Comparison of ENCODE assay signal across 14 cellular contexts in genomic region chr10:26503911-26504310, GRCh38.
DNase-seq lines count a peak whose midpoint lies in the region; ATAC-seq and TF ChIP-seq lines count a peak whose summit lies in the region.
"Had no signal": no experiment of that assay in that cellular context is flagged by ENCODE, and none has a peak within 500 bp of the region (broad histone marks: within the 10 kb centered on the region; RNA-seq: fewer than 3 reads in every experiment).

No MANE protein-coding gene starts in this region.

- H3K9me2 ChIP-seq in MM.1S (replicated peaks; ENCODE audit: insufficient read depth, low read length), result no peaks in the 10 kb centered on the region

- H3F3A ChIP-seq in MM.1S (ENCODE audit: insufficient read depth, low read length), result no peaks in the 10 kb centered on the region

- H3K36me3 Mint-ChIP-seq in activated T-cell treated with anti-CD3 and anti-CD28 coated beads, Interleukin-2, amount 50 U/mL, for 72 hours (ENCODE audit: insufficient read depth in 2 of 2), result peaks cover 9 to 33% of the 10 kb centered on the region in 2 donors
- H3K36me3 Mint-ChIP-seq in activated T-cell treated with anti-CD3 and anti-CD28 coated beads, Interleukin-2, amount 50 U/mL, for 4 hours (ENCODE audit: insufficient read depth), result peaks cover 56% of the 10 kb centered on the region
- no peaks in the 10 kb centered on the region for H3K36me3 Mint-ChIP-seq in glutamatergic neuron (ENCODE audit: unreplicated experiment)
- H3K36me3 Mint-ChIP-seq: type B pancreatic cell had no signal

- no peak overlapping the region for H4K8ac ChIP-seq in trophoblast cell (ENCODE audit: low read depth, low read length)

- no peak overlapping the region for H2BK12ac ChIP-seq in trophoblast cell (ENCODE audit: low read length)

- H3K18ac ChIP-seq in trophoblast cell (ENCODE audit: low read length), result no peak overlapping the region

- H3K4me1 ChIP-seq in MM.1S (ENCODE audit: low read length) (no peaks in the 10 kb centered on the region), trophoblast cell (ENCODE audit: control insufficient read depth in 1 of 2, insufficient read depth in 2 of 2, low read length in 2 of 2) (peaks cover 8 to 15% of the 10 kb centered on the region in 2 experiments)
- H3K4me1 ChIP-seq: ascending aorta had no signal

- H3K4me3 ChIP-seq in MM.1S (ENCODE audit: low read length) (no peak overlapping the region), trophoblast cell (ENCODE audit: low read depth, low read length) (no peak overlapping the region)
- H3K4me3 ChIP-seq: ascending aorta had no signal

- no peak overlapping the region for H3K27ac Mint-ChIP-seq in activated T-cell treated with anti-CD3 and anti-CD28 coated beads, Interleukin-2, amount 50 U/mL, for 72 hours
- no peak overlapping the region for H3K27ac Mint-ChIP-seq in glutamatergic neuron (ENCODE audit: unreplicated experiment)
- no peak overlapping the region for H3K27ac Mint-ChIP-seq in stimulated activated naive CD8-positive, alpha-beta T cell treated with anti-CD3 and anti-CD28 coated beads, Interleukin-15, amount 100 ng/mL, for 72 hours
- H3K27ac Mint-ChIP-seq: type B pancreatic cell had no signal

- H3K79me2 ChIP-seq in MM.1S (ENCODE audit: low read length) (no peaks in the 10 kb centered on the region), trophoblast cell (ENCODE audit: control insufficient read depth, insufficient read depth, low read length, poor library complexity) (no peaks in the 10 kb centered on the region)

- no peak overlapping the region for H3K4ac ChIP-seq in trophoblast cell (ENCODE audit: low read depth, low read length)

- H3K9me3 ChIP-seq in MM.1S (replicated peaks; ENCODE audit: insufficient read depth, low read length) (no peaks in the 10 kb centered on the region), trophoblast cell (ENCODE audit: insufficient read depth, low read depth, low read length) (no peaks in the 10 kb centered on the region)
- H3K9me3 ChIP-seq: ascending aorta had no signal

- H3K4me1 Mint-ChIP-seq in activated T-cell treated with anti-CD3 and anti-CD28 coated beads, Interleukin-2, amount 50 U/mL, for 72 hours (ENCODE audit: low read depth), result no peaks in the 10 kb centered on the region
- peaks cover 9% of the 10 kb centered on the region for H3K4me1 Mint-ChIP-seq in activated T-cell treated with anti-CD3 and anti-CD28 coated beads, Interleukin-2, amount 50 U/mL, for 4 hours (ENCODE audit: low read depth)
- H3K4me1 Mint-ChIP-seq in glutamatergic neuron (ENCODE audit: low read depth, unreplicated experiment), result no peaks in the 10 kb centered on the region
- H3K4me1 Mint-ChIP-seq in stimulated activated naive CD8-positive, alpha-beta T cell treated with anti-CD3 and anti-CD28 coated beads, Interleukin-15, amount 100 ng/mL, for 72 hours, result peaks cover 24% of the 10 kb centered on the region

- H2BK120ac ChIP-seq in trophoblast cell (ENCODE audit: insufficient read depth, low read length, poor library complexity), result no peak overlapping the region

- TF ChIP-seq CTCF in MM.1S (IDR thresholded peaks at IDR 0.05; ENCODE audit: low read length) (0 out of 2 replicates have a peak, but pooled peaks have one; percentile 11), glutamatergic neuron (IDR thresholded peaks at IDR 0.05; ENCODE audit: partially characterized antibody, unreplicated experiment) (no peak)

- H3K4me2 ChIP-seq in MM.1S (ENCODE audit: low read depth, low read length) (no peak overlapping the region), trophoblast cell (ENCODE audit: low read length) (no peak overlapping the region)

- H4K91ac ChIP-seq in trophoblast cell (ENCODE audit: low read depth, low read length), result no peak overlapping the region

- H3K27me3 ChIP-seq in MM.1S (replicated peaks; ENCODE audit: insufficient read depth, low read length) (no peaks in the 10 kb centered on the region), trophoblast cell (ENCODE audit: insufficient read depth, low read length) (no peaks in the 10 kb centered on the region)
- H3K27me3 ChIP-seq: ascending aorta had no signal

- H4K20me1 ChIP-seq in MM.1S (ENCODE audit: insufficient read depth, low read length), result no peaks in the 10 kb centered on the region

- H3K9ac ChIP-seq in MM.1S (ENCODE audit: low read length) (no peak overlapping the region), trophoblast cell (ENCODE audit: low read length) (no peak overlapping the region)

- H3K27ac ChIP-seq in MM.1S (ENCODE audit: low read length) (no peak overlapping the region), trophoblast cell (ENCODE audit: low read depth, low read length) (peak overlapping the region; percentile 78)
- H3K27ac ChIP-seq: ascending aorta had no signal

- H4K12ac ChIP-seq in trophoblast cell (ENCODE audit: low read depth, low read length), result no peak overlapping the region

- H3K36me3 ChIP-seq in MM.1S (replicated peaks; ENCODE audit: insufficient read depth, low read length) (no peaks in the 10 kb centered on the region), trophoblast cell (ENCODE audit: control insufficient read depth in 1 of 2, insufficient read depth in 2 of 2, low read length in 2 of 2) (peaks cover 1 to 3% of the 10 kb centered on the region in 2 experiments)
- H3K36me3 ChIP-seq: ascending aorta had no signal

- H2BK5ac ChIP-seq in trophoblast cell (ENCODE audit: low read depth, low read length, poor library complexity), result no peak overlapping the region

- DNase-seq in activated T-cell treated with anti-CD3 and anti-CD28 coated beads, Interleukin-2, amount 50 U/mL, for 1 hour, result peak; percentile 44
- DNase-seq in activated T-cell treated with anti-CD3 and anti-CD28 coated beads, Interleukin-2, amount 50 U/mL, for 72 hours, result no peak
- DNase-seq in MM.1S (no peak), trophoblast cell (peak; percentile 70 to 75), glutamatergic neuron (no peak), GM19240 (ENCODE audit: insufficient read length, low spot score) (no peak)
- peak; percentile 21 for DNase-seq in activated T-cell treated with anti-CD3 and anti-CD28 coated beads, Interleukin-2, amount 50 U/mL, for 4 hours
- DNase-seq in stimulated activated naive CD8-positive, alpha-beta T cell treated with anti-CD3 and anti-CD28 coated beads, Interleukin-15, amount 100 ng/mL, for 72 hours, result no peak
- DNase-seq: ACHN, NCI-H1048, occipital lobe had no signal

- H3K27me3 Mint-ChIP-seq in activated T-cell treated with anti-CD3 and anti-CD28 coated beads, Interleukin-2, amount 50 U/mL, for 72 hours (ENCODE audit: low read depth), result no peaks in the 10 kb centered on the region
- no peaks in the 10 kb centered on the region for H3K27me3 Mint-ChIP-seq in activated T-cell treated with anti-CD3 and anti-CD28 coated beads, Interleukin-2, amount 50 U/mL, for 4 hours (ENCODE audit: low read depth)
- peaks cover 2% of the 10 kb centered on the region for H3K27me3 Mint-ChIP-seq in glutamatergic neuron (ENCODE audit: unreplicated experiment)
- no peaks in the 10 kb centered on the region for H3K27me3 Mint-ChIP-seq in stimulated activated naive CD8-positive, alpha-beta T cell treated with anti-CD3 and anti-CD28 coated beads, Interleukin-15, amount 100 ng/mL, for 72 hours
- H3K27me3 Mint-ChIP-seq: type B pancreatic cell had no signal

- no peak overlapping the region for H3K23ac ChIP-seq in trophoblast cell (ENCODE audit: low read length)

- no peaks in the 10 kb centered on the region for H3K9me3 Mint-ChIP-seq in activated T-cell treated with anti-CD3 and anti-CD28 coated beads, Interleukin-2, amount 50 U/mL, for 72 hours
- H3K9me3 Mint-ChIP-seq in activated T-cell treated with anti-CD3 and anti-CD28 coated beads, Interleukin-2, amount 50 U/mL, for 4 hours, result no peaks in the 10 kb centered on the region
- H3K9me3 Mint-ChIP-seq in glutamatergic neuron (ENCODE audit: unreplicated experiment), result peaks cover 4% of the 10 kb centered on the region
- no peaks in the 10 kb centered on the region for H3K9me3 Mint-ChIP-seq in stimulated activated naive CD8-positive, alpha-beta T cell treated with anti-CD3 and anti-CD28 coated beads, Interleukin-15, amount 100 ng/mL, for 72 hours
- H3K9me3 Mint-ChIP-seq: type B pancreatic cell had no signal

- H2AK5ac ChIP-seq in trophoblast cell (ENCODE audit: low read length), result no peak overlapping the region

- WGBS in trophoblast cell (ENCODE audit: extremely low coverage, insufficient coverage, insufficient read length), result no CpG with 5 or more reads among the region's 3 CpGs

- H3K79me1 ChIP-seq in trophoblast cell (ENCODE audit: low read length), result peaks cover 20% of the 10 kb centered on the region

- H2AFZ ChIP-seq in MM.1S (ENCODE audit: low read length) (no peak overlapping the region), trophoblast cell (ENCODE audit: insufficient read depth, low read length, poor library complexity) (no peak overlapping the region)

- H3K14ac ChIP-seq in trophoblast cell (ENCODE audit: low read length), result no peak overlapping the region

- H3K4me3 Mint-ChIP-seq in activated T-cell treated with anti-CD3 and anti-CD28 coated beads, Interleukin-2, amount 50 U/mL, for 72 hours, result no peak overlapping the region
- no peak overlapping the region for H3K4me3 Mint-ChIP-seq in activated T-cell treated with anti-CD3 and anti-CD28 coated beads, Interleukin-2, amount 50 U/mL, for 4 hours
- no peak overlapping the region for H3K4me3 Mint-ChIP-seq in glutamatergic neuron (ENCODE audit: unreplicated experiment)
- no peak overlapping the region for H3K4me3 Mint-ChIP-seq in stimulated activated naive CD8-positive, alpha-beta T cell treated with anti-CD3 and anti-CD28 coated beads, Interleukin-15, amount 100 ng/mL, for 72 hours
- H3K4me3 Mint-ChIP-seq: type B pancreatic cell had no signal

- ATAC-seq in activated T-cell treated with anti-CD3 and anti-CD28 coated beads, Interleukin-2, amount 50 U/mL, for 72 hours (replicated peaks in 1 of 2), result no peak
- no peak for ATAC-seq in activated T-cell treated with anti-CD3 and anti-CD28 coated beads, Interleukin-2, amount 50 U/mL, for 4 hours
- ATAC-seq in stimulated activated naive CD8-positive, alpha-beta T cell treated with anti-CD3 and anti-CD28 coated beads, Interleukin-15, amount 100 ng/mL, for 72 hours, result no peak
- ATAC-seq: Panc1 had no signal

Comparison
In these comparisons a context has a peak if more than half of its experiments do, and no peak if none do; other contexts are left out.
1. DNase-seq: peak in activated T-cell treated with anti-CD3 and anti-CD28 coated beads, Interleukin-2, amount 50 U/mL, for 1 hour (single experiment), activated T-cell treated with anti-CD3 and anti-CD28 coated beads, Interleukin-2, amount 50 U/mL, for 4 hours (single experiment) and trophoblast cell (2 of 2); none in activated T-cell treated with anti-CD3 and anti-CD28 coated beads, Interleukin-2, amount 50 U/mL, for 72 hours (0 of 2), MM.1S (single experiment), glutamatergic neuron (single experiment), stimulated activated naive CD8-positive, alpha-beta T cell treated with anti-CD3 and anti-CD28 coated beads, Interleukin-15, amount 100 ng/mL, for 72 hours (0 of 2) and GM19240 (single experiment).